ENCODE assay signal across 14 cellular contexts in genomic region chr10:84837041-84837766, GRCh38.
"Had no signal": no experiment of that assay in that cellular context is flagged by ENCODE, and none has a peak within 500 bp of the region (broad histone marks: within the 10 kb centered on the region; RNA-seq: fewer than 3 reads in every experiment).

No MANE protein-coding gene starts in this region.

- H3K27me3 ChIP-seq: ascending aorta, esophagus squamous epithelium, sigmoid colon had no signal

- H3K4me3 ChIP-seq: ascending aorta, esophagus squamous epithelium, sigmoid colon had no signal

- DNase-seq: activated CD4-positive, alpha-beta T cell treated with anti-CD3 and anti-CD28 coated beads for 48 hours; activated naive CD4-positive, alpha-beta T cell treated with Interleukin-2 at 50 U/mL for 16 hours; activated naive CD8-positive, alpha-beta T cell treated with anti-CD3 and anti-CD28 coated beads, Interleukin-2, amount 50 U/mL, for 24 hours; esophagus squamous epithelium; foreskin fibroblast; mesenchymal stem cell; nucleus accumbens; sigmoid colon; stimulated activated CD4-positive, alpha-beta T cell treated with anti-CD3 and anti-CD28 coated beads, Interleukin-2, amount 100 ng/mL, for 24 hours; stimulated activated naive B cell treated with anti-CD40 and anti-IgM and Interleukin-4, amounts not matched to agents 10 μg/mL and 1 μg/mL and 100 μg/mL, for 72 hours; T1000 had no signal

- H3K4me1 ChIP-seq: ascending aorta, esophagus squamous epithelium, sigmoid colon had no signal

- H3K27ac ChIP-seq: ascending aorta, esophagus squamous epithelium, sigmoid colon had no signal

- H3K36me3 ChIP-seq: ascending aorta, esophagus squamous epithelium, sigmoid colon had no signal

- H3K4me1 Mint-ChIP-seq: activated naive CD8-positive, alpha-beta T cell treated with anti-CD3 and anti-CD28 coated beads, Interleukin-2, amount 50 U/mL, for 24 hours; stimulated activated naive B cell treated with anti-CD40 and anti-IgM and Interleukin-4, amounts not matched to agents 10 μg/mL and 1 μg/mL and 100 μg/mL, for 72 hours had no signal

- H3K27ac Mint-ChIP-seq: activated naive CD8-positive, alpha-beta T cell treated with anti-CD3 and anti-CD28 coated beads, Interleukin-2, amount 50 U/mL, for 24 hours; natural killer cell treated with Interleukin-12 subunit alpha and Interleukin-12 subunit beta and Interleukin-15 and Interleukin-18, amount 100 ng/mL, for 72 hours; stimulated activated naive B cell treated with anti-CD40 and anti-IgM and Interleukin-4, amounts not matched to agents 10 μg/mL and 1 μg/mL and 100 μg/mL, for 72 hours; type B pancreatic cell had no signal

- H3K9me3 Mint-ChIP-seq: activated naive CD8-positive, alpha-beta T cell treated with anti-CD3 and anti-CD28 coated beads, Interleukin-2, amount 50 U/mL, for 24 hours; natural killer cell treated with Interleukin-12 subunit alpha and Interleukin-12 subunit beta and Interleukin-15 and Interleukin-18, amount 100 ng/mL, for 72 hours; stimulated activated naive B cell treated with anti-CD40 and anti-IgM and Interleukin-4, amounts not matched to agents 10 μg/mL and 1 μg/mL and 100 μg/mL, for 72 hours; type B pancreatic cell had no signal

- H3K9me3 ChIP-seq: ascending aorta, esophagus squamous epithelium, sigmoid colon had no signal

- H3K27me3 Mint-ChIP-seq: activated naive CD8-positive, alpha-beta T cell treated with anti-CD3 and anti-CD28 coated beads, Interleukin-2, amount 50 U/mL, for 24 hours; stimulated activated naive B cell treated with anti-CD40 and anti-IgM and Interleukin-4, amounts not matched to agents 10 μg/mL and 1 μg/mL and 100 μg/mL, for 72 hours; type B pancreatic cell had no signal

- H3K36me3 Mint-ChIP-seq: natural killer cell treated with Interleukin-12 subunit alpha and Interleukin-12 subunit beta and Interleukin-15 and Interleukin-18, amount 100 ng/mL, for 72 hours; stimulated activated naive B cell treated with anti-CD40 and anti-IgM and Interleukin-4, amounts not matched to agents 10 μg/mL and 1 μg/mL and 100 μg/mL, for 72 hours; type B pancreatic cell had no signal

- H3K4me3 Mint-ChIP-seq: activated naive CD8-positive, alpha-beta T cell treated with anti-CD3 and anti-CD28 coated beads, Interleukin-2, amount 50 U/mL, for 24 hours; natural killer cell treated with Interleukin-12 subunit alpha and Interleukin-12 subunit beta and Interleukin-15 and Interleukin-18, amount 100 ng/mL, for 72 hours; stimulated activated naive B cell treated with anti-CD40 and anti-IgM and Interleukin-4, amounts not matched to agents 10 μg/mL and 1 μg/mL and 100 μg/mL, for 72 hours; type B pancreatic cell had no signal
